In genomic region chr10:124377101-124377500, GRCh38 we compare ENCODE assay signal across 21 cellular contexts.
"Had no signal": no experiment of that assay in that cellular context is flagged by ENCODE, and none has a peak within 500 bp of the region (broad histone marks: within the 10 kb centered on the region; RNA-seq: fewer than 3 reads in every experiment).

No MANE protein-coding gene starts in this region.

- H3K4me3 ChIP-seq: colonic mucosa, esophagus squamous epithelium, gastrocnemius medialis, heart right ventricle, left lung, lower lobe of right lung, mucosa of descending colon had no signal

- H3K4me1 ChIP-seq: colonic mucosa, gastrocnemius medialis, heart right ventricle, left lung, lower lobe of right lung had no signal

- H3K36me3 ChIP-seq: colonic mucosa, esophagus squamous epithelium, gastrocnemius medialis, heart right ventricle, left lung, lower lobe of right lung had no signal

- DNase-seq: colonic mucosa; cortex of kidney; effector CD8-positive, alpha-beta T cell; effector memory CD8-positive, alpha-beta T cell; erythroblast; esophagus squamous epithelium; foreskin fibroblast; foreskin melanocyte; gastrocnemius medialis; glutamatergic neuron; heart right ventricle; hippocampal formation; left cardiac atrium; left ventricle myocardium superior; lower lobe of right lung; mesendoderm; mucosa of descending colon; naive B cell had no signal

- H3K27ac ChIP-seq: colonic mucosa, epithelial cell of prostate, esophagus squamous epithelium, gastrocnemius medialis, heart right ventricle, left lung, lower lobe of right lung had no signal

- ATAC-seq: effector memory CD8-positive, alpha-beta T cell; esophagus mucosa; gastrocnemius medialis; heart right ventricle; left cardiac atrium; left lung; left ventricle myocardium superior; lower lobe of right lung; mucosa of descending colon had no signal

- H3K9me3 ChIP-seq: colonic mucosa, esophagus squamous epithelium, gastrocnemius medialis, heart right ventricle, left lung, lower lobe of right lung, mucosa of descending colon had no signal
